In the genomic region with DNA sequence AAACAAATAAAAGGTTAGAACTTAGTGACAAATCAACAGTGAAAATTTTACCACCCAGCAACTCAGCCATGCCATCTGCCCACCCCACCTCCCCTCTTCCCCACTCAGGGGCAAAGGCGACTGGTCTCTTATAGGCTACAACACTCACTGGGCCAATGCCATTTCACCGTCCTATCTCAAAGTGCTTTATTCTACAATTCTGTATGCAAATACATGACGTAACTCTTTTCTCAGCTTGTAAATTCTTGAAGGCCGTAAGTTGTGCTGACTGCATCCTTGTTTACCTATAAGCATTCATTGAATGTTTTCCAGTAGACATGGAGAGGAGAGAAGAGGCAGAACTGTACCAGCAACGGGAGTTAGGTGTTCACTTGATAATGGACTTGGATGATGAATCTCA, we compare ENCODE assay signal across 26 cellular contexts. TPM values are rescaled to one million over a fixed set of nuclear protein-coding genes. Genes with fewer than 3 reads are reported as not detected.
DNase-seq lines count a peak whose midpoint lies in the region; ATAC-seq, FAIRE-seq and TF ChIP-seq lines count a peak whose summit lies in the region.
"Had no signal": no experiment of that assay in that cellular context is flagged by ENCODE, and none has a peak within 500 bp of the region (broad histone marks: within the 10 kb centered on the region; RNA-seq: fewer than 3 reads in every experiment).

No MANE protein-coding gene starts in this region.

- BruUV-seq in HepG2 (replicated peaks; lab: Mats Ljungman, UMichigan) = no TSS peak

- H3K4me3 ChIP-seq in HepG2 (replicated peaks in 1 of 3; ENCODE audit: insufficient read depth in 1 of 3, low read depth in 2 of 3, low read length in 3 of 3) (no peak overlapping the region), right lobe of liver (no peak overlapping the region), upper lobe of right lung (no peak overlapping the region)
- H3K4me3 ChIP-seq: GM23248 had no signal

- no peak for TF ChIP-seq POLR2A in HepG2 (IDR thresholded peaks at IDR 0.05; ENCODE audit: insufficient read depth in 1 of 2, low read depth in 2 of 2, low read length in 2 of 2)
- no peak for TF ChIP-seq POLR2A in right lobe of liver (IDR thresholded peaks at IDR 0.05)

- no peak for ATAC-seq in HepG2
- ATAC-seq in right lobe of liver = no peak
- ATAC-seq in left colon = peak; percentile 36
- ATAC-seq in upper lobe of right lung = peak; percentile 6
- ATAC-seq in HG02885 (IDR thresholded peaks at IDR 0.05; ENCODE audit: poor library complexity, unreplicated experiment) = no peak
- no peak for ATAC-seq in GM18511 (IDR thresholded peaks at IDR 0.05; ENCODE audit: unreplicated experiment)

- H2AFZ ChIP-seq in HepG2 (ENCODE audit: low read length) = no peak overlapping the region
- H2AFZ ChIP-seq: GM23248 had no signal

- CTCF ChIA-PET in HepG2 (lab: Yijun Ruan, JAX; ENCODE audit: low intra/inter-chr PET ratio, low total read pairs) = no interaction called here

- 45% methylated on average over 5 of the region's 5 CpGs for WGBS in HepG2 (ENCODE audit: low lambda C conversion rate)
- 76% methylated on average over 5 of the region's 5 CpGs for WGBS in right lobe of liver (ENCODE audit: insufficient coverage, low coverage, low lambda C conversion rate, missing lambda C conversion rate)

- intact Hi-C loops in HepG2 (cut with micrococcal nuclease; ENCODE audit: unreplicated experiment) (no loop called here), right lobe of liver (cut with DNase I) (loop anchor here in 1 of 2 donors (10.0 kb wide), 1 partner anchor 248 kb away; no protein-coding TSS in a partner anchor), left colon (cut with DNase I, micrococcal nuclease) (loop anchor here in 1 of 2 donors (10.0 kb wide), 1 partner anchor 248 kb away; no protein-coding TSS in a partner anchor), upper lobe of right lung (cut with DNase I) (loop anchor here (10.0 kb wide), 1 partner anchor 248 kb away; no protein-coding TSS in a partner anchor)

- no peaks in the 10 kb centered on the region for H4K20me1 ChIP-seq in HepG2 (ENCODE audit: insufficient read depth, low read length)

- H3K4me1 ChIP-seq in HepG2 (ENCODE audit: insufficient read depth, low read length) = peaks cover 43% of the 10 kb centered on the region
- H3K4me1 ChIP-seq in right lobe of liver = peaks cover 0 to 10% (median 0%) of the 10 kb centered on the region in 4 donors
- peaks cover 12% of the 10 kb centered on the region for H3K4me1 ChIP-seq in upper lobe of right lung
- H3K4me1 ChIP-seq: BE2C had no signal

- no peak for TF ChIP-seq EP300 in HepG2 (IDR thresholded peaks at IDR 0.05; ENCODE audit: low read depth in 2 of 2, low read length in 2 of 2)
- no peak for TF ChIP-seq EP300 in HepG2 (CRISPR knock-in tag; IDR thresholded peaks at IDR 0.05; ENCODE audit: borderline replicate concordance)

- no peaks in the 10 kb centered on the region for H3K79me2 ChIP-seq in HepG2 (ENCODE audit: insufficient read depth, low read length)

- in situ Hi-C loops in HepG2 (cut with HindIII; ENCODE audit: extremely low pct_ligation_motif_present, low pct_unique_long_range_greater_than_20kb) = loop anchor here (25.0 kb wide), 1 partner anchor 626 kb away; the partner anchor contains the start of gene CDKN1B

- no peaks in the 10 kb centered on the region for H3K9me3 ChIP-seq in HepG2 (ENCODE audit: low read length)
- no peaks in the 10 kb centered on the region for H3K9me3 ChIP-seq in right lobe of liver
- H3K9me3 ChIP-seq in upper lobe of right lung = no peaks in the 10 kb centered on the region
- H3K9me3 ChIP-seq: BE2C, Caco-2, SK-N-SH had no signal

- TF ChIP-seq CTCF in HepG2 (CRISPR knock-in tag; IDR thresholded peaks at IDR 0.05) = no peak
- TF ChIP-seq CTCF in right lobe of liver (IDR thresholded peaks at IDR 0.05) = no peak
- no peak for TF ChIP-seq CTCF in upper lobe of right lung (IDR thresholded peaks at IDR 0.05)

- POLR2A ChIA-PET in HepG2 (lab: Yijun Ruan, JAX) = no interaction called here

- no peak for TF ChIP-seq RAD21 in HepG2 (CRISPR knock-in tag; IDR thresholded peaks at IDR 0.05)

- no peak overlapping the region for H3K9ac ChIP-seq in HepG2 (ENCODE audit: insufficient read depth, low read depth, low read length)
- H3K9ac ChIP-seq: GM23248, SK-N-SH had no signal

- no peak overlapping the region for H3K27ac ChIP-seq in HepG2 (ENCODE audit: extremely low read length, insufficient read depth, low read length)
- no peak overlapping the region for H3K27ac ChIP-seq in right lobe of liver
- H3K27ac ChIP-seq in upper lobe of right lung = no peak overlapping the region
- H3K27ac ChIP-seq: GM23248 had no signal

- no peak for DNase-seq in HepG2 (ENCODE audit: low spot score)
- no peak for DNase-seq in right lobe of liver
- DNase-seq in ecto neural progenitor cell (ENCODE audit: low spot score) = peak; percentile 19
- no peak for DNase-seq in left colon
- DNase-seq in upper lobe of right lung = no peak
- DNase-seq in DMS153 treated with DMSO at 0.1 percent for 48 hours (lab: John Stamatoyannopoulos, UW; ENCODE audit: unreplicated experiment) = no peak
- DNase-seq: BE2C; CD4-positive, CD25-positive, alpha-beta regulatory T cell; GDM1; GM23248; IMR-90; NCI-H1092; NCI-H146; NCI-H2081; NCI-H2171 treated with DMSO at 0.1 percent for 48 hours; NCI-H446; OCI-M1; SHP77; SK-N-SH had no signal

- no peak for FAIRE-seq in HepG2 (lab: Jason Lieb, UNC)

- H3K36me3 ChIP-seq in HepG2 (replicated peaks in 1 of 2; ENCODE audit: control insufficient read depth in 1 of 2, insufficient read depth in 2 of 2, low read length in 2 of 2) (no peaks in the 10 kb centered on the region), right lobe of liver (no peaks in the 10 kb centered on the region), upper lobe of right lung (no peaks in the 10 kb centered on the region)
- H3K36me3 ChIP-seq: BE2C had no signal

- no peak overlapping the region for H3K4me2 ChIP-seq in HepG2 (ENCODE audit: low read depth, low read length)
- H3K4me2 ChIP-seq: SK-N-SH had no signal

- H3K27me3 ChIP-seq in HepG2 (ENCODE audit: control insufficient read depth in 1 of 2, insufficient read depth in 2 of 2, low read length in 2 of 2) (no peaks in the 10 kb centered on the region; a peak in 1 of 5 replicates), right lobe of liver (no peaks in the 10 kb centered on the region), upper lobe of right lung (no peaks in the 10 kb centered on the region)
- H3K27me3 ChIP-seq: BE2C had no signal

TF ChIP-seq in HepG2, 621 proteins besides CTCF, POLR2A, EP300 and RAD21:
- TF ChIP-seq MTERF4 (CRISPR knock-in tag; IDR thresholded peaks at IDR 0.05) = no peak
- peak; percentile 75 for TF ChIP-seq ATF7 (IDR thresholded peaks at IDR 0.05)
- no peak for TF ChIP-seq ATF7 (CRISPR knock-in tag; IDR thresholded peaks at IDR 0.05)
- TF ChIP-seq PRPF4 (IDR thresholded peaks at IDR 0.05; ENCODE audit: low read depth, low read length, poor library complexity, severe bottlenecking) = no peak
- no peak for TF ChIP-seq FOXP1 (IDR thresholded peaks at IDR 0.05)
- no peak for TF ChIP-seq FOXP1 (CRISPR knock-in tag; IDR thresholded peaks at IDR 0.05)
TF ChIP-seq in HepG2: peak in this region for 1.

RNA-seq across cellular contexts. Expression of gene BCL2L14, which starts 15.6 kb away (rescaled TPM):
- total RNA-seq in HepG2 (2016; rRNA removed; fragmentation: Illumina TruSeq; extraction: Trizol) (0.11 and 0.28 TPM in 2 replicates), right lobe of liver (1 to 10 TPM in 1 of 6 experiments, under 1 TPM in 1, not detected in 4; 0.14 to 1.1 TPM), left colon (10 to 100 TPM; 54.4 to 57.6 TPM), upper lobe of right lung (1.4 TPM)
- total RNA-seq in HepG2 (2016; cell fraction: cytosol; rRNA removed; fragmentation: Illumina TruSeq; extraction: Trizol; ENCODE audit: low read depth) = 0.30 TPM in 1 of 2 replicates, not detected in the other
- total RNA-seq in HepG2 (2016; cell fraction: insoluble cytoplasmic fraction; rRNA removed; fragmentation: Illumina TruSeq; extraction: Trizol) = 0.22 and 0.32 TPM in 2 replicates
- total RNA-seq in HepG2 (2016; cell fraction: membrane; rRNA removed; fragmentation: Illumina TruSeq; extraction: Trizol) = 0.34 TPM in 1 of 2 replicates, not detected in the other
- not detected in 2 replicates for total RNA-seq in HepG2 (2016; cell fraction: nucleus; rRNA removed; fragmentation: Illumina TruSeq; extraction: Trizol)
- 0.22 TPM in 1 of 2 replicates, not detected in the other for polyA plus RNA-seq in HepG2 (2011; rRNA removed)
- polyA plus RNA-seq in HepG2 (2011; cell fraction: cytosol; rRNA removed) = 0.08 and 0.09 TPM in 2 replicates
- 0.21 TPM in 1 of 2 replicates, not detected in the other for polyA plus RNA-seq in HepG2 (2011; cell fraction: nucleus; rRNA removed)
- 0.07 and 0.24 TPM in 2 replicates for polyA plus RNA-seq in HepG2 (2012)
- polyA plus RNA-seq in HepG2 (2016; cell fraction: cytosol; fragmentation: Illumina TruSeq; extraction: Trizol; ENCODE audit: low read depth) = not detected in 2 replicates
- not detected in 2 replicates for polyA plus RNA-seq in HepG2 (2016; cell fraction: insoluble cytoplasmic fraction; fragmentation: Illumina TruSeq; extraction: Trizol; ENCODE audit: low read depth)
- polyA plus RNA-seq in HepG2 (2016; cell fraction: membrane; fragmentation: Illumina TruSeq; extraction: Trizol; ENCODE audit: low read depth) = not detected in 2 replicates
- polyA plus RNA-seq in HepG2 (2016; cell fraction: nucleus; fragmentation: Illumina TruSeq; extraction: Trizol; ENCODE audit: insufficient read depth, low read depth) = not detected in 2 replicates
- 0.35 TPM in 1 of 2 replicates, not detected in the other for polyA minus RNA-seq in HepG2 (2011; rRNA and poly(A)+ RNA removed; ENCODE audit: low replicate concordance)
- polyA minus RNA-seq in HepG2 (2011; cell fraction: cytosol; rRNA and poly(A)+ RNA removed) = not detected in 2 replicates
- 0.52 TPM in 1 of 2 replicates, not detected in the other for polyA minus RNA-seq in HepG2 (2011; cell fraction: nucleus; rRNA and poly(A)+ RNA removed)
- total RNA-seq: A172, Daoy, GM23248, IMR-90, MCF 10A, RPMI7951 had no signal
- polyA plus RNA-seq: GM23248, IMR-90, SK-N-SH had no signal

Comparison
In these comparisons a context has a peak if more than half of its experiments do, and no peak if none do; other contexts are left out.
1. ATAC-seq: peak in left colon (single experiment) and upper lobe of right lung (single experiment); none in HepG2 (single experiment), right lobe of liver (0 of 4), HG02885 (single experiment) and GM18511 (single experiment).
2. RNA of gene BCL2L14, which starts 15.6 kb away (total RNA-seq): 54.4 to 57.6 TPM in left colon; 1.4 TPM in upper lobe of right lung (single experiment), 0.11 to 0.34 TPM in HepG2 and 0.14 to 1.1 TPM in right lobe of liver; every median in the first group is over 10 times any median in the second.